ENCODE assay signal across 16 cellular contexts in genomic region chr10:79433324-79434222, GRCh38. TPM values are rescaled to one million over a fixed set of nuclear protein-coding genes. Genes with fewer than 3 reads are reported as not detected.
DNase-seq lines count a peak whose midpoint lies in the region; ATAC-seq and TF ChIP-seq lines count a peak whose summit lies in the region.
"Had no signal": no experiment of that assay in that cellular context is flagged by ENCODE, and none has a peak within 500 bp of the region (broad histone marks: within the 10 kb centered on the region; RNA-seq: fewer than 3 reads in every experiment).

No MANE protein-coding gene starts in this region.

- TF ChIP-seq CTCF in coronary artery (IDR thresholded peaks at IDR 0.05) (no peak), suprapubic skin (IDR thresholded peaks at IDR 0.05) (no peak), GM20000 (IDR thresholded peaks at IDR 0.05; ENCODE audit: extremely low read depth, missing control alignments) (no peak)
- TF ChIP-seq CTCF in CD4-positive, alpha-beta T cell (IDR thresholded peaks at IDR 0.05) = no peak

- CTCF ChIA-PET in CD4-positive, alpha-beta T cell (lab: Charles Lee) = no interaction called here

- no peaks in the 10 kb centered on the region for H3K9me3 Mint-ChIP-seq in CD4-positive, alpha-beta T cell
- H3K9me3 Mint-ChIP-seq: stimulated activated naive CD8-positive, alpha-beta T cell treated with anti-CD3 and anti-CD28 coated beads, Interleukin-15, Interleukin-2, amounts not matched to agents 100 ng/mL and 50 ng/mL, for 24 hours had no signal

- WGBS in mesodermal cell (ENCODE audit: insufficient coverage in 2 of 2), 2 experiments = 82 to 84% methylated on average over 9 to 12 of the region's 13 CpGs
- 81% methylated on average over 6 of the region's 13 CpGs for WGBS in suprapubic skin

- POLR2A ChIA-PET in CD4-positive, alpha-beta T cell (lab: Charles Lee) = no interaction called here

- no peak for ATAC-seq in CD4-positive, alpha-beta T cell (ENCODE audit: poor library complexity)

- DNase-seq in RPMI7951 (ENCODE audit: low read depth) (peak; percentile 72), coronary artery (ENCODE audit: low spot score) (no peak), suprapubic skin (ENCODE audit: low spot score in 2 of 2) (peak; percentile 61 to 62), NCI-H1092 treated with DMSO at 0.1 percent for 48 hours (lab: John Stamatoyannopoulos, UW) (no peak), GM20000 (ENCODE audit: low spot score) (no peak), NCI-H748 (lab: John Stamatoyannopoulos, UW; ENCODE audit: unreplicated experiment) (no peak)
- no peak for DNase-seq in CD4-positive, alpha-beta T cell
- DNase-seq: Caco-2; effector CD8-positive, alpha-beta T cell; MG63; NCI-H446 treated with DMSO at 0.1 percent for 48 hours; RPMI8226; T-helper 9 cell had no signal

- peak overlapping the region; percentile 13 to 82 for H3K27ac ChIP-seq in coronary artery
- peak overlapping the region; percentile 29 for H3K27ac ChIP-seq in mesodermal cell (ENCODE audit: low read depth, low read length, severe bottlenecking)
- H3K27ac ChIP-seq in suprapubic skin = peak overlapping the region; percentile 84
- no peak overlapping the region for H3K27ac ChIP-seq in CD4-positive, alpha-beta T cell (ENCODE audit: low read depth, low read length)

- H3K36me3 ChIP-seq in mesodermal cell (ENCODE audit: control insufficient read depth, insufficient read depth, low read length) (peaks cover 56% of the 10 kb centered on the region), suprapubic skin (peaks cover 23% of the 10 kb centered on the region)

- no peak for TF ChIP-seq POLR2A in suprapubic skin (IDR thresholded peaks at IDR 0.05)

- no peaks in the 10 kb centered on the region for H3K4me1 Mint-ChIP-seq in CD4-positive, alpha-beta T cell (ENCODE audit: low read depth)

- no peak overlapping the region for H3K27ac Mint-ChIP-seq in CD4-positive, alpha-beta T cell

- H3K27me3 Mint-ChIP-seq in CD4-positive, alpha-beta T cell = no peaks in the 10 kb centered on the region
- H3K27me3 Mint-ChIP-seq: activated naive CD8-positive, alpha-beta T cell; stimulated activated naive CD8-positive, alpha-beta T cell treated with anti-CD3 and anti-CD28 coated beads, Interleukin-15, Interleukin-2, amounts not matched to agents 100 ng/mL and 50 ng/mL, for 24 hours had no signal

- intact Hi-C loops in CD4-positive, alpha-beta T cell (cut with DNase I, micrococcal nuclease) = no loop called here

- no peak overlapping the region for H3K4me3 ChIP-seq in coronary artery
- no peak overlapping the region for H3K4me3 ChIP-seq in mesodermal cell (ENCODE audit: extremely low read depth, insufficient read depth, low read length, poor library complexity, severe bottlenecking)
- no peak overlapping the region for H3K4me3 ChIP-seq in suprapubic skin
- H3K4me3 ChIP-seq: MG63 had no signal

- H3K27me3 ChIP-seq in suprapubic skin = no peaks in the 10 kb centered on the region
- no peaks in the 10 kb centered on the region for H3K27me3 ChIP-seq in CD4-positive, alpha-beta T cell (ENCODE audit: control insufficient read depth, insufficient read depth, low read length)
- H3K27me3 ChIP-seq: MG63 had no signal

- H3K4me1 ChIP-seq in mesodermal cell (ENCODE audit: control insufficient read depth, insufficient read depth, low read length, poor library complexity, severe bottlenecking) (peaks cover 35% of the 10 kb centered on the region), suprapubic skin (peaks cover 66% of the 10 kb centered on the region)

- TF ChIP-seq EP300 in suprapubic skin (IDR thresholded peaks at IDR 0.05) = no peak

- H3K9me3 ChIP-seq in mesodermal cell (ENCODE audit: control insufficient read depth, low read length) = no peaks in the 10 kb centered on the region
- H3K9me3 ChIP-seq in suprapubic skin = no peaks in the 10 kb centered on the region
- no peaks in the 10 kb centered on the region for H3K9me3 ChIP-seq in CD4-positive, alpha-beta T cell (ENCODE audit: control insufficient read depth, low read length)
- H3K9me3 ChIP-seq: Caco-2, MG63 had no signal

- no peak overlapping the region for H3K4me3 Mint-ChIP-seq in CD4-positive, alpha-beta T cell
- H3K4me3 Mint-ChIP-seq: activated naive CD8-positive, alpha-beta T cell had no signal

- no peaks in the 10 kb centered on the region for H3K36me3 Mint-ChIP-seq in CD4-positive, alpha-beta T cell (ENCODE audit: low read depth)
- H3K36me3 Mint-ChIP-seq: activated naive CD8-positive, alpha-beta T cell had no signal

RNA-seq across cellular contexts. Expression of gene ZCCHC24, which starts 11.9 kb away (rescaled TPM):
- total RNA-seq in RPMI7951 (2014; rRNA removed; shearing (Covaris generic)) = 21.0 and 24.6 TPM in 2 replicates
- 43.7 TPM for polyA plus RNA-seq in mesodermal cell (2013, experiment 1 of 2)
- polyA plus RNA-seq in mesodermal cell (2013, experiment 2 of 2) = 41.4 TPM
- 10 to 100 TPM in 2 of 4 donors, 1 to 10 TPM in 2; 8.9 to 17.3 (median 12.8) TPM for total RNA-seq in suprapubic skin
- under 1 TPM; 0.67 to 0.85 TPM for total RNA-seq in CD4-positive, alpha-beta T cell

Comparison
In these comparisons a context has a peak if more than half of its experiments do, and no peak if none do; other contexts are left out.
1. DNase-seq: peak in RPMI7951 (single experiment) and suprapubic skin (2 of 2); none in coronary artery (single experiment), NCI-H1092 treated with DMSO at 0.1 percent for 48 hours (single experiment), GM20000 (single experiment), CD4-positive, alpha-beta T cell (0 of 10) and NCI-H748 (single experiment).
2. RNA of gene ZCCHC24, which starts 11.9 kb away (total RNA-seq): 21.0 to 24.6 TPM in RPMI7951 and 8.9 to 17.3 TPM in suprapubic skin; 0.67 to 0.85 TPM in CD4-positive, alpha-beta T cell; every median in the first group is over 4 times any median in the second.